ENCODE assay signal across 8 cellular contexts in the genomic region with DNA sequence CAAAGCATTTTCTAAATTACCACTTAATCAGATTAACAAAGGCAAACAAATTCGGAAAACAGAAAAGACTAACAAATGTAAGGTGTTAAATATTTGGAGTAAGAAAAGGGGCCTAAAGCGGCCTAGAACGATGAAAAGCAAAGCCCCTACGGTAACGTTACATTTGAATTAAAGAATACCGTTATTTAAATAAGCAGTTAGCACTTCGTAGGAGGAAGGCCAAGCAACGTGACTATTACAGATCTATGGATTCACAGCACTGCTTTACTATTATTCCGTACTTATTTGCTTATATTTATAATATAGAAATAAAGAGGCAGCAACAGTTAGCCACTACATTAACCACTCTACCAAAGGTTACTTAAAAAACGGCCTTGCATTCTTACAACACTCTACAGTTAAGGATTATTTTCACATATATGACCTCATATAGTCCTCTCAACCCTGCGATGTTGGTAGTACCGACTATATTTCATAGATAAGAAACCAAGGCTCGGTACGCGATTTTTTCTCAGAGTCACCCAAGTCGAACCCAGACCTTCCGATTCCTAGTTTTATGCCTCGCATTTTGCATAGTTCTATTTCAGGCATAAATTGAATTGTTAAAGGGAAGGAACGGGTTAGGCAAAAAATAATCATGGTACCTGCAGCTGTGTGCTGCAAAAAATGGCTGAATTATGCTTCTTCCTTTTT. TPM values are rescaled to one million over a fixed set of nuclear protein-coding genes. Genes with fewer than 3 reads are reported as not detected.
DNase-seq lines count a peak whose midpoint lies in the region; ATAC-seq and TF ChIP-seq lines count a peak whose summit lies in the region.

No MANE protein-coding gene starts in this region.

- H3K4me1 ChIP-seq in thymus (ENCODE audit: control insufficient read depth, insufficient read depth, low read length) = peaks cover 2% of the 10 kb centered on the region

- in situ Hi-C loops in astrocyte of the spinal cord (cut with HindIII; ENCODE audit: low sequenced_read_pairs) = no loop called here

- under 1% methylated on average over 19 of the region's 19 CpGs for WGBS in thymus

- no peak for TF ChIP-seq CTCF in astrocyte of the spinal cord (IDR thresholded peaks at IDR 0.05; ENCODE audit: low read depth, low read length)

- H3K4me3 ChIP-seq in astrocyte of the spinal cord (ENCODE audit: low read depth, low read length) (peak overlapping the region; percentile 57), thymus (ENCODE audit: low read length) (peak overlapping the region; percentile 77)

- intact Hi-C loops in posterior vena cava (cut with DNase I) = no loop called here

- DNase-seq in DMS79 treated with DMSO at 0.1 percent for 48 hours (lab: John Stamatoyannopoulos, UW) = peak; percentile 0
- DNase-seq in DMS79 (lab: John Stamatoyannopoulos, UW) = no peak
- peak; percentile 13 to 24 for DNase-seq in Kasumi-1 (lab: John Stamatoyannopoulos, UW)
- peak; percentile 36 for DNase-seq in astrocyte of the spinal cord (ENCODE audit: low read depth, low spot score)
- DNase-seq in posterior vena cava (ENCODE audit: low spot score) = no peak

- no peaks in the 10 kb centered on the region for H3K9me3 ChIP-seq in thymus (ENCODE audit: control insufficient read depth)

- H3K27me3 ChIP-seq in layer of hippocampus (ENCODE audit: control insufficient read depth, insufficient read depth, low read length) = no peaks in the 10 kb centered on the region
- no peaks in the 10 kb centered on the region for H3K27me3 ChIP-seq in thymus (ENCODE audit: control insufficient read depth, insufficient read depth)

- H3K36me3 ChIP-seq in thymus (ENCODE audit: control insufficient read depth, insufficient read depth) = no peaks in the 10 kb centered on the region

- ATAC-seq in HG02763 (IDR thresholded peaks at IDR 0.05; ENCODE audit: unreplicated experiment) = no peak

- H3K27ac ChIP-seq in layer of hippocampus (ENCODE audit: low read depth, low read length) (peak overlapping the region; percentile 78), thymus (ENCODE audit: low read depth) (peak overlapping the region; percentile 65)

RNA-seq across cellular contexts. Expression of gene KLHL15, which starts 2.9 kb away (rescaled TPM):
- polyA plus RNA-seq in thymus = 5.8 TPM
- total RNA-seq in posterior vena cava = 1 to 10 TPM; 6.3 to 7.2 TPM

RNA-seq across cellular contexts. Expression of gene EIF2S3, which starts 30.6 kb away (rescaled TPM):
- polyA plus RNA-seq in thymus = 89.2 TPM
- total RNA-seq in posterior vena cava = 100 to 1,000 TPM; 114 to 122 TPM

Comparison
In these comparisons a context has a peak if more than half of its experiments do, and no peak if none do; other contexts are left out.
1. DNase-seq: peak in DMS79 treated with DMSO at 0.1 percent for 48 hours (single experiment), Kasumi-1 (2 of 2) and astrocyte of the spinal cord (single experiment); none in DMS79 (single experiment) and posterior vena cava (single experiment).